ENCODE assay signal across 1 cellular context in genomic region chr18:50870138-50870845, GRCh38.
TF ChIP-seq lines count a peak whose summit lies in the region.

No MANE protein-coding gene starts in this region.

TF ChIP-seq in endothelial cell of umbilical vein, 7 proteins besides CTCF, POLR2A, EP300 and RAD21:
- TF ChIP-seq JUN (IDR thresholded peaks at IDR 0.05; ENCODE audit: borderline replicate concordance, insufficient read depth, insufficient read length, low read depth) (peak; percentile 4), FOS (IDR thresholded peaks at IDR 0.05; ENCODE audit: borderline replicate concordance, insufficient read depth, low read length) (peak; percentile 77), EZH2 (IDR thresholded peaks at IDR 0.05; ENCODE audit: borderline replicate concordance, low read depth, low read length, severe bottlenecking) (no peak)
